In genomic region chr6:116287668-116288282, GRCh38 we compare ENCODE assay signal across 9 cellular contexts. TPM values are rescaled to one million over a fixed set of nuclear protein-coding genes. Genes with fewer than 3 reads are reported as not detected.
DNase-seq lines count a peak whose midpoint lies in the region; ATAC-seq and TF ChIP-seq lines count a peak whose summit lies in the region.
"Had no signal": no experiment of that assay in that cellular context is flagged by ENCODE, and none has a peak within 500 bp of the region (broad histone marks: within the 10 kb centered on the region; RNA-seq: fewer than 3 reads in every experiment).

No MANE protein-coding gene starts in this region.

- H3K9me3 ChIP-seq in Caco-2 (no peaks in the 10 kb centered on the region), right atrium auricular region (no peaks in the 10 kb centered on the region), gastrocnemius medialis (no peaks in the 10 kb centered on the region)

- intact Hi-C loops in Caco-2 (cut with micrococcal nuclease; ENCODE audit: unreplicated experiment) = loop anchor here (1.0 to 5.0 kb wide), 5 partner anchors 30 to 360 kb away; partner anchors contain the start of gene CALHM5
- intact Hi-C loops in activated CD8-positive, alpha-beta T cell treated with anti-CD3 and anti-CD28 coated beads for 36 hours (cut with micrococcal nuclease) = loop anchor here (1.0 to 10.0 kb wide), 2 partner anchors 245 to 277 kb away; no protein-coding TSS in a partner anchor
- intact Hi-C loops in gastrocnemius medialis (cut with DNase I; ENCODE audit: low total_unique reads) = loop anchor here (1.0 to 10.0 kb wide), 2 partner anchors 127 to 245 kb away; no protein-coding TSS in a partner anchor

- H3K4me3 ChIP-seq in Caco-2 (ENCODE audit: low read depth, low read length) (no peak overlapping the region), right atrium auricular region (no peak overlapping the region), gastrocnemius medialis (no peak overlapping the region)

- no TSS peak for BruUV-seq in Caco-2 (replicated peaks; lab: Mats Ljungman, UMichigan)

- H3K27ac Mint-ChIP-seq in Caco-2 (ENCODE audit: unreplicated experiment) = no peak overlapping the region
- H3K27ac Mint-ChIP-seq in activated CD8-positive, alpha-beta T cell treated with anti-CD3 and anti-CD28 coated beads for 36 hours = no peak overlapping the region
- no peak overlapping the region for H3K27ac Mint-ChIP-seq in activated T-helper 17 cell treated with anti-CD3 and anti-CD28 coated beads, Interleukin-2, amount 50 U/mL, for 72 hours

- no peaks in the 10 kb centered on the region for H3K36me3 Mint-ChIP-seq in Caco-2 (ENCODE audit: insufficient read depth, unreplicated experiment)
- no peaks in the 10 kb centered on the region for H3K36me3 Mint-ChIP-seq in activated CD8-positive, alpha-beta T cell treated with anti-CD3 and anti-CD28 coated beads for 36 hours (ENCODE audit: low read depth)
- H3K36me3 Mint-ChIP-seq in activated T-helper 17 cell treated with anti-CD3 and anti-CD28 coated beads, Interleukin-2, amount 50 U/mL, for 72 hours (ENCODE audit: low read depth) = no peaks in the 10 kb centered on the region

- TF ChIP-seq POLR2A in gastrocnemius medialis (IDR thresholded peaks at IDR 0.05) = no peak

- CTCF ChIA-PET in Caco-2 (lab: Charles Lee) = interaction anchor here (0.5 to 1.5 kb wide), 8 partner anchors 19 to 277 kb away, joined by 3 to 10 read pairs (median 3); partner anchors contain the start of gene CALHM5
- CTCF ChIA-PET in activated CD8-positive, alpha-beta T cell treated with anti-CD3 and anti-CD28 coated beads for 36 hours (lab: Charles Lee) = interaction anchor here (0.6 to 3.5 kb wide), 65 partner anchors 9 to 361 kb away, joined by 3 to 69 read pairs (median 4); partner anchors contain the start of genes RWDD1 and TSPYL1

- H3K36me3 ChIP-seq in Caco-2 (ENCODE audit: control insufficient read depth, insufficient read depth, low read length) (no peaks in the 10 kb centered on the region), right atrium auricular region (no peaks in the 10 kb centered on the region), gastrocnemius medialis (no peaks in the 10 kb centered on the region)

- no peak overlapping the region for H3K27ac ChIP-seq in right atrium auricular region
- H3K27ac ChIP-seq in gastrocnemius medialis = no peak overlapping the region

- H3K27me3 ChIP-seq in Caco-2 (replicated peaks; ENCODE audit: control insufficient read depth, insufficient read depth, low read length) = no peaks in the 10 kb centered on the region
- no peaks in the 10 kb centered on the region for H3K27me3 ChIP-seq in right atrium auricular region
- H3K27me3 ChIP-seq in gastrocnemius medialis = no peaks in the 10 kb centered on the region

- no peaks in the 10 kb centered on the region for H3K4me1 Mint-ChIP-seq in Caco-2 (ENCODE audit: low read depth, unreplicated experiment)
- no peaks in the 10 kb centered on the region for H3K4me1 Mint-ChIP-seq in activated CD8-positive, alpha-beta T cell treated with anti-CD3 and anti-CD28 coated beads for 36 hours (ENCODE audit: low read depth)
- H3K4me1 Mint-ChIP-seq in activated T-helper 17 cell treated with anti-CD3 and anti-CD28 coated beads, Interleukin-2, amount 50 U/mL, for 72 hours = no peaks in the 10 kb centered on the region

- peak; percentile 48 for ATAC-seq in GM19468 (IDR thresholded peaks at IDR 0.05; ENCODE audit: extremely low read depth, unreplicated experiment)
- ATAC-seq in activated CD8-positive, alpha-beta T cell treated with anti-CD3 and anti-CD28 coated beads for 36 hours = peak; percentile 80
- peak; percentile 79 to 80 for ATAC-seq in gastrocnemius medialis
- no peak for ATAC-seq in HG03045 (IDR thresholded peaks at IDR 0.05; ENCODE audit: unreplicated experiment)
- no peak for ATAC-seq in activated T-helper 17 cell treated with anti-CD3 and anti-CD28 coated beads, Interleukin-2, amount 50 U/mL, for 72 hours (replicated peaks)

- H3K9me3 Mint-ChIP-seq in Caco-2 (ENCODE audit: unreplicated experiment) = no peaks in the 10 kb centered on the region
- H3K9me3 Mint-ChIP-seq in activated CD8-positive, alpha-beta T cell treated with anti-CD3 and anti-CD28 coated beads for 36 hours = no peaks in the 10 kb centered on the region
- H3K9me3 Mint-ChIP-seq in activated T-helper 17 cell treated with anti-CD3 and anti-CD28 coated beads, Interleukin-2, amount 50 U/mL, for 72 hours = no peaks in the 10 kb centered on the region

- in situ Hi-C loops in gastrocnemius medialis (cut with MboI; ENCODE audit: low sequenced_read_pairs in 4 of 4) = loop anchor here in 2 of 4 donors (10.0 to 25.0 kb wide), 2 partner anchors 250 to 277 kb away; partner anchors contain the start of gene TRAPPC3L (in 1 of the 2)

- H3K27me3 Mint-ChIP-seq in Caco-2 (ENCODE audit: insufficient read depth, unreplicated experiment) = no peaks in the 10 kb centered on the region
- H3K27me3 Mint-ChIP-seq in activated CD8-positive, alpha-beta T cell treated with anti-CD3 and anti-CD28 coated beads for 36 hours = no peaks in the 10 kb centered on the region
- no peaks in the 10 kb centered on the region for H3K27me3 Mint-ChIP-seq in activated T-helper 17 cell treated with anti-CD3 and anti-CD28 coated beads, Interleukin-2, amount 50 U/mL, for 72 hours

- POLR2A ChIA-PET in Caco-2 (lab: Charles Lee) = no interaction called here
- POLR2A ChIA-PET in activated CD8-positive, alpha-beta T cell treated with anti-CD3 and anti-CD28 coated beads for 36 hours (lab: Charles Lee) = interaction anchor here (0.6 to 1.4 kb wide), 2 partner anchors 8 to 126 kb away, joined by 4 read pairs; partner anchors contain the start of gene TSPYL1

- H3K4me3 Mint-ChIP-seq in Caco-2 (ENCODE audit: unreplicated experiment) = no peak overlapping the region
- H3K4me3 Mint-ChIP-seq in activated CD8-positive, alpha-beta T cell treated with anti-CD3 and anti-CD28 coated beads for 36 hours = no peak overlapping the region
- H3K4me3 Mint-ChIP-seq in activated T-helper 17 cell treated with anti-CD3 and anti-CD28 coated beads, Interleukin-2, amount 50 U/mL, for 72 hours = no peak overlapping the region

- DNase-seq in Caco-2 = peak in 1 of 2 experiments; percentile 17
- peak; percentile 76 for DNase-seq in NCI-H1105 treated with DMSO at 0.1 percent for 48 hours (lab: John Stamatoyannopoulos, UW)
- DNase-seq in activated CD8-positive, alpha-beta T cell treated with anti-CD3 and anti-CD28 coated beads for 36 hours = no peak
- DNase-seq in right atrium auricular region (ENCODE audit: low spot score) = no peak
- no peak for DNase-seq in gastrocnemius medialis
- DNase-seq: left cardiac atrium had no signal

- no peaks in the 10 kb centered on the region for H3K4me1 ChIP-seq in Caco-2
- H3K4me1 ChIP-seq in right atrium auricular region = no peaks in the 10 kb centered on the region
- peaks cover 0 to 4% of the 10 kb centered on the region in 2 donors for H3K4me1 ChIP-seq in gastrocnemius medialis

- TF ChIP-seq CTCF in Caco-2 (IDR thresholded peaks at IDR 0.05; ENCODE audit: insufficient read depth in 1 of 2, low read depth in 1 of 2, low read length in 1 of 2, severe bottlenecking in 1 of 2, unreplicated experiment in 1 of 2) (peak; percentile 76 to 81), right atrium auricular region (IDR thresholded peaks at IDR 0.05) (peak; percentile 72 to 88), gastrocnemius medialis (IDR thresholded peaks at IDR 0.05 in 4 of 5, conservative IDR thresholded peaks at IDR 0.05 in 1 of 5) (peak; percentile 66 to 87 (median 86))
- TF ChIP-seq CTCF in activated CD8-positive, alpha-beta T cell treated with anti-CD3 and anti-CD28 coated beads for 36 hours (IDR thresholded peaks at IDR 0.05) = peak; percentile 95

RNA-seq across cellular contexts. Expression of gene TSPYL1, which starts 8.0 kb away (rescaled TPM):
- total RNA-seq in Caco-2 (2022) (55.0 and 57.3 TPM in 2 replicates), right atrium auricular region (10 to 100 TPM; 79.3 to 87.5 TPM), gastrocnemius medialis (100 to 1,000 TPM in 1 of 4 donors, 10 to 100 TPM in 3; 74.2 to 160 (median 81.2) TPM)
- total RNA-seq in activated CD8-positive, alpha-beta T cell treated with anti-CD3 and anti-CD28 coated beads for 36 hours = 10 to 100 TPM; 38.5 to 38.6 TPM
- 10 to 100 TPM; 47.9 to 64.6 TPM for total RNA-seq in activated T-helper 17 cell treated with anti-CD3 and anti-CD28 coated beads, Interleukin-2, amount 50 U/mL, for 72 hours

RNA-seq across cellular contexts. Expression of gene TSPYL4, which starts 33.9 kb away (rescaled TPM):
- total RNA-seq in Caco-2 (2022) (10.7 and 10.9 TPM in 2 replicates), right atrium auricular region (10 to 100 TPM; 29.2 to 34.5 TPM), gastrocnemius medialis (1 to 10 TPM; 2.8 to 4.8 (median 3.8) TPM)
- 10 to 100 TPM; 11.8 to 12.2 TPM for total RNA-seq in activated CD8-positive, alpha-beta T cell treated with anti-CD3 and anti-CD28 coated beads for 36 hours
- 10 to 100 TPM; 10.3 to 13.1 TPM for total RNA-seq in activated T-helper 17 cell treated with anti-CD3 and anti-CD28 coated beads, Interleukin-2, amount 50 U/mL, for 72 hours

Comparison
In these comparisons a context has a peak if more than half of its experiments do, and no peak if none do; other contexts are left out.
1. ATAC-seq: peak in GM19468 (single experiment), activated CD8-positive, alpha-beta T cell treated with anti-CD3 and anti-CD28 coated beads for 36 hours (single experiment) and gastrocnemius medialis (2 of 2); none in HG03045 (single experiment) and activated T-helper 17 cell treated with anti-CD3 and anti-CD28 coated beads, Interleukin-2, amount 50 U/mL, for 72 hours (single experiment).
2. Peak in every context shown above with its lines, with median percentiles within 50 percentile points of each other: CTCF ChIP-seq.